Comparison of ENCODE assay signal across 9 cellular contexts in genomic region chr22:20243176-20243544, GRCh38. TPM values are rescaled to one million over a fixed set of nuclear protein-coding genes. Genes with fewer than 3 reads are reported as not detected.
DNase-seq lines count a peak whose midpoint lies in the region; ATAC-seq and TF ChIP-seq lines count a peak whose summit lies in the region.
"Had no signal": no experiment of that assay in that cellular context is flagged by ENCODE, and none has a peak within 500 bp of the region (broad histone marks: within the 10 kb centered on the region; RNA-seq: fewer than 3 reads in every experiment).

No MANE protein-coding gene starts in this region.

- CTCF ChIA-PET in naive thymus-derived CD4-positive, alpha-beta T cell (lab: Charles Lee), result no interaction called here
- CTCF ChIA-PET in HEK293T (lab: Yijun Ruan, JAX), result no interaction called here

- no peaks in the 10 kb centered on the region for H3K36me3 ChIP-seq in H7 (replicated peaks; ENCODE audit: control insufficient read depth, insufficient read depth, low read length)
- no peaks in the 10 kb centered on the region for H3K36me3 ChIP-seq in naive thymus-derived CD4-positive, alpha-beta T cell (ENCODE audit: control insufficient read depth in 2 of 3, insufficient read depth in 3 of 3, low read length in 3 of 3)

- H3K27ac ChIP-seq in C4-2B (peak overlapping the region; percentile 63), angular gyrus (ENCODE audit: low read depth, low read length) (peak overlapping the region; percentile 75)
- H3K27ac ChIP-seq in naive thymus-derived CD4-positive, alpha-beta T cell (ENCODE audit: low read depth, low read length), result peak overlapping the region; percentile 78

- no peaks in the 10 kb centered on the region for H3K9me3 ChIP-seq in naive thymus-derived CD4-positive, alpha-beta T cell (ENCODE audit: control insufficient read depth in 2 of 3, low read length in 3 of 3)

- peak overlapping the region; percentile 88 to 98 (median 94) for H3K27ac Mint-ChIP-seq in naive thymus-derived CD4-positive, alpha-beta T cell

- no peak for TF ChIP-seq CTCF in C4-2B (conservative IDR thresholded peaks at IDR 0.05)

- H3K9me3 Mint-ChIP-seq in naive thymus-derived CD4-positive, alpha-beta T cell, result no peaks in the 10 kb centered on the region
- H3K9me3 Mint-ChIP-seq: activated naive CD4-positive, alpha-beta T cell treated with anti-CD3 and anti-CD28 coated beads, Interleukin-2, amount 50 U/mL, for 24 hours had no signal

- H3K4me1 ChIP-seq in naive thymus-derived CD4-positive, alpha-beta T cell (ENCODE audit: control insufficient read depth in 2 of 2, insufficient read depth in 2 of 2, low read length in 2 of 2), result peaks cover 55 to 79% of the 10 kb centered on the region in 2 donors

- H3K36me3 Mint-ChIP-seq in naive thymus-derived CD4-positive, alpha-beta T cell, result no peaks in the 10 kb centered on the region
- H3K36me3 Mint-ChIP-seq: activated naive CD4-positive, alpha-beta T cell treated with anti-CD3 and anti-CD28 coated beads, Interleukin-2, amount 50 U/mL, for 24 hours had no signal

- no peaks in the 10 kb centered on the region for H3K27me3 Mint-ChIP-seq in naive thymus-derived CD4-positive, alpha-beta T cell
- H3K27me3 Mint-ChIP-seq: activated naive CD4-positive, alpha-beta T cell treated with anti-CD3 and anti-CD28 coated beads, Interleukin-2, amount 50 U/mL, for 24 hours had no signal

- H3K4me3 ChIP-seq in H7 (ENCODE audit: insufficient read depth, low read depth, low read length), result no peak overlapping the region
- H3K4me3 ChIP-seq in naive thymus-derived CD4-positive, alpha-beta T cell (ENCODE audit: low read length), result peak overlapping the region; percentile 51

- no peaks in the 10 kb centered on the region for H3K27me3 ChIP-seq in H7 (ENCODE audit: control insufficient read depth, insufficient read depth, low read length)
- no peaks in the 10 kb centered on the region for H3K27me3 ChIP-seq in naive thymus-derived CD4-positive, alpha-beta T cell (ENCODE audit: control insufficient read depth in 2 of 2, insufficient read depth in 2 of 2, low read length in 2 of 2)

- DNase-seq in H7, result peak; percentile 54
- peak in 1 of 9 donors; percentile 17 for DNase-seq in naive thymus-derived CD4-positive, alpha-beta T cell
- DNase-seq in medulla oblongata (ENCODE audit: extremely low spot score), result no peak
- no peak for DNase-seq in HEK293T (ENCODE audit: extremely low spot score)
- DNase-seq: T1000 had no signal

- ATAC-seq in naive thymus-derived CD4-positive, alpha-beta T cell, result no peak
- no peak for ATAC-seq in HG02798 (IDR thresholded peaks at IDR 0.05; ENCODE audit: poor library complexity, unreplicated experiment)

- peaks cover 29 to 60% (median 35%) of the 10 kb centered on the region in 7 donors for H3K4me1 Mint-ChIP-seq in naive thymus-derived CD4-positive, alpha-beta T cell

- POLR2A ChIA-PET in naive thymus-derived CD4-positive, alpha-beta T cell (lab: Charles Lee), result interaction anchor here (0.6 to 4.0 kb wide), 3 partner anchors 32 to 128 kb away, joined by 3 to 30 read pairs (median 5); partner anchors contain the start of gene RANBP1
- POLR2A ChIA-PET in HEK293T (lab: Yijun Ruan, JAX), result no interaction called here

- peak overlapping the region; percentile 71 to 88 (median 80) for H3K4me3 Mint-ChIP-seq in naive thymus-derived CD4-positive, alpha-beta T cell

- intact Hi-C loops in naive thymus-derived CD4-positive, alpha-beta T cell (cut with micrococcal nuclease), result loop anchor here in 1 of 2 donors (1.0 to 2.0 kb wide), 2 partner anchors 37 to 78 kb away; partner anchors contain the start of gene DGCR6L

TF ChIP-seq in HEK293T, 16 proteins besides CTCF, POLR2A, EP300 and RAD21:
- TF ChIP-seq FOXM1 (IDR thresholded peaks at IDR 0.05; ENCODE audit: borderline replicate concordance), result no peak
- TF ChIP-seq ELF4 (IDR thresholded peaks at IDR 0.05), result no peak
- TF ChIP-seq LEF1 (IDR thresholded peaks at IDR 0.05; ENCODE audit: borderline replicate concordance), result no peak
- TF ChIP-seq TARDBP (IDR thresholded peaks at IDR 0.05), result no peak
- TF ChIP-seq PKNOX1 (IDR thresholded peaks at IDR 0.05), result no peak

RNA-seq across cellular contexts. Expression of gene RTN4R, which starts 25.0 kb away (rescaled TPM):
- total RNA-seq in H7 (2014; rRNA removed; shearing (Covaris generic)), result 28.3 and 30.4 TPM in 2 replicates
- 1 to 10 TPM in 4 of 5 experiments, under 1 TPM in 1; 0.98 to 2.7 (median 1.8) TPM for total RNA-seq in naive thymus-derived CD4-positive, alpha-beta T cell
- 1 to 10 TPM; 2.2 to 2.9 TPM for polyA plus RNA-seq in naive thymus-derived CD4-positive, alpha-beta T cell
